15 cellular contexts compared by ENCODE assay signal in genomic region chr2:8538951-8539621, GRCh38.
DNase-seq lines count a peak whose midpoint lies in the region; ATAC-seq and TF ChIP-seq lines count a peak whose summit lies in the region.
"Had no signal": no experiment of that assay in that cellular context is flagged by ENCODE, and none has a peak within 500 bp of the region (broad histone marks: within the 10 kb centered on the region; RNA-seq: fewer than 3 reads in every experiment).

No MANE protein-coding gene starts in this region.

- no peaks in the 10 kb centered on the region for H3K27me3 Mint-ChIP-seq in activated CD4-positive, alpha-beta T cell treated with anti-CD3 and anti-CD28 coated beads, Interleukin-2, amount 10 ng/mL, durations not matched to agents 7 days and 5 days

- WGBS in esophagus squamous epithelium, 2 donors = 72 to 84% methylated on average over 7 to 12 of the region's 14 CpGs
- WGBS in spleen, 5 donors = 66 to 75% (median 70%) methylated on average over 14 of the region's 14 CpGs

- POLR2A ChIA-PET in activated CD4-positive, alpha-beta T cell treated with anti-CD3 and anti-CD28 coated beads, Interleukin-2, amount 10 ng/mL, durations not matched to agents 7 days and 5 days (lab: Charles Lee) = interaction anchor here (0.6 kb wide), 1 partner anchor 1015 kb away, joined by 3 read pairs; no protein-coding TSS in a partner anchor

- intact Hi-C loops in esophagus squamous epithelium (cut with DNase I) (no loop called here), spleen (cut with DNase I; ENCODE audit: low total_unique reads) (no loop called here)

- CTCF ChIA-PET in activated CD4-positive, alpha-beta T cell treated with anti-CD3 and anti-CD28 coated beads, Interleukin-2, amount 10 ng/mL, durations not matched to agents 7 days and 5 days (lab: Charles Lee) = interaction anchor here (1.4 to 3.1 kb wide), 5 partner anchors 11 to 58 kb away, joined by 3 to 21 read pairs (median 6); no protein-coding TSS in a partner anchor

- TF ChIP-seq CTCF in HL-60 (IDR thresholded peaks at IDR 0.05; ENCODE audit: insufficient read depth, low read length) = no peak
- no peak for TF ChIP-seq CTCF in esophagus squamous epithelium (IDR thresholded peaks at IDR 0.05)
- TF ChIP-seq CTCF in spleen (IDR thresholded peaks at IDR 0.05 in 8 of 11, conservative IDR thresholded peaks at IDR 0.05 in 3 of 11) = no peak

- H3K4me3 Mint-ChIP-seq in activated CD4-positive, alpha-beta T cell treated with anti-CD3 and anti-CD28 coated beads, Interleukin-2, amount 10 ng/mL, durations not matched to agents 7 days and 5 days = no peak overlapping the region
- H3K4me3 Mint-ChIP-seq: activated naive CD4-positive, alpha-beta T cell treated with anti-CD3 and anti-CD28 coated beads for 36 hours; GM23338 had no signal

- no peak for ATAC-seq in GM19397 (IDR thresholded peaks at IDR 0.05; ENCODE audit: unreplicated experiment)

- no peaks in the 10 kb centered on the region for H3K9me3 Mint-ChIP-seq in activated CD4-positive, alpha-beta T cell treated with anti-CD3 and anti-CD28 coated beads, Interleukin-2, amount 10 ng/mL, durations not matched to agents 7 days and 5 days
- H3K9me3 Mint-ChIP-seq: activated naive CD4-positive, alpha-beta T cell treated with anti-CD3 and anti-CD28 coated beads for 36 hours; GM23338 had no signal

- H3K27ac ChIP-seq in HL-60 (replicated peaks) = peak overlapping the region; percentile 60; the same call in 1 of the 2 replicates
- H3K27ac ChIP-seq in esophagus squamous epithelium = peak overlapping the region; percentile 60 to 82 (median 76)
- peak overlapping the region in 6 of 8 donors; percentile 48 to 83 (median 76) for H3K27ac ChIP-seq in spleen

- no peak for DNase-seq in activated CD4-positive, alpha-beta T cell treated with anti-CD3 and anti-CD28 coated beads, Interleukin-2, amount 10 ng/mL, durations not matched to agents 7 days and 5 days
- DNase-seq in activated CD4-positive, alpha-beta T cell treated with anti-CD3 and anti-CD28 coated beads, Interleukin-2, amount 50 U/mL, for 48 hours = no peak
- DNase-seq in HL-60 (ENCODE audit: low read depth in 1 of 2, low spot score in 1 of 2) (no peak), esophagus squamous epithelium (lab: John Stamatoyannopoulos, UW) (no peak), spleen (peak; percentile 69), NCI-H1436 (lab: John Stamatoyannopoulos, UW) (no peak), activated gamma-delta T cell (lab: John Stamatoyannopoulos, UW) (no peak)
- DNase-seq: activated naive CD4-positive, alpha-beta T cell treated with anti-CD3 and anti-CD28 coated beads for 36 hours; IMR-90; NCI-H1105; NCI-H226; stimulated activated CD4-positive, alpha-beta T cell treated with anti-CD3 and anti-CD28 coated beads, Interleukin-4, amount 100 ng/mL, for 1 hour had no signal

- H3K36me3 Mint-ChIP-seq in activated CD4-positive, alpha-beta T cell treated with anti-CD3 and anti-CD28 coated beads, Interleukin-2, amount 10 ng/mL, durations not matched to agents 7 days and 5 days (ENCODE audit: low read depth) = no peaks in the 10 kb centered on the region

- H3K27ac Mint-ChIP-seq in activated CD4-positive, alpha-beta T cell treated with anti-CD3 and anti-CD28 coated beads, Interleukin-2, amount 10 ng/mL, durations not matched to agents 7 days and 5 days = peak overlapping the region; percentile 83
- H3K27ac Mint-ChIP-seq: GM23338 had no signal

- no peak overlapping the region for H3K4me3 ChIP-seq in HL-60 (replicated peaks; ENCODE audit: insufficient read depth, low read length)
- no peak overlapping the region for H3K4me3 ChIP-seq in esophagus squamous epithelium
- no peak overlapping the region for H3K4me3 ChIP-seq in spleen
- H3K4me3 ChIP-seq: GM23338, right atrium auricular region had no signal

- H3K27me3 ChIP-seq in HL-60 (ENCODE audit: insufficient read depth, poor library complexity, severe bottlenecking) = no peaks in the 10 kb centered on the region
- H3K27me3 ChIP-seq in esophagus squamous epithelium = no peaks in the 10 kb centered on the region
- peaks cover 0 to 57% (median 0%) of the 10 kb centered on the region in 7 donors for H3K27me3 ChIP-seq in spleen (replicated peaks in 1 of 7)
- H3K27me3 ChIP-seq: right atrium auricular region had no signal

- no peak for TF ChIP-seq POLR2A in esophagus squamous epithelium (IDR thresholded peaks at IDR 0.05)
- TF ChIP-seq POLR2A in spleen (IDR thresholded peaks at IDR 0.05) = no peak

- H3K36me3 ChIP-seq in esophagus squamous epithelium (no peaks in the 10 kb centered on the region), spleen (no peaks in the 10 kb centered on the region)
- H3K36me3 ChIP-seq: right atrium auricular region had no signal

- H3K4me1 ChIP-seq in esophagus squamous epithelium (peaks cover 51 to 87% (median 63%) of the 10 kb centered on the region in 3 donors), spleen (peaks cover 39 to 100% (median 80%) of the 10 kb centered on the region in 6 donors)

- H3K4me1 Mint-ChIP-seq in activated CD4-positive, alpha-beta T cell treated with anti-CD3 and anti-CD28 coated beads, Interleukin-2, amount 10 ng/mL, durations not matched to agents 7 days and 5 days = peaks cover 70% of the 10 kb centered on the region

- H3K9me3 ChIP-seq in esophagus squamous epithelium (no peaks in the 10 kb centered on the region), spleen (no peaks in the 10 kb centered on the region)
- H3K9me3 ChIP-seq: right atrium auricular region had no signal
